In the genomic region with DNA sequence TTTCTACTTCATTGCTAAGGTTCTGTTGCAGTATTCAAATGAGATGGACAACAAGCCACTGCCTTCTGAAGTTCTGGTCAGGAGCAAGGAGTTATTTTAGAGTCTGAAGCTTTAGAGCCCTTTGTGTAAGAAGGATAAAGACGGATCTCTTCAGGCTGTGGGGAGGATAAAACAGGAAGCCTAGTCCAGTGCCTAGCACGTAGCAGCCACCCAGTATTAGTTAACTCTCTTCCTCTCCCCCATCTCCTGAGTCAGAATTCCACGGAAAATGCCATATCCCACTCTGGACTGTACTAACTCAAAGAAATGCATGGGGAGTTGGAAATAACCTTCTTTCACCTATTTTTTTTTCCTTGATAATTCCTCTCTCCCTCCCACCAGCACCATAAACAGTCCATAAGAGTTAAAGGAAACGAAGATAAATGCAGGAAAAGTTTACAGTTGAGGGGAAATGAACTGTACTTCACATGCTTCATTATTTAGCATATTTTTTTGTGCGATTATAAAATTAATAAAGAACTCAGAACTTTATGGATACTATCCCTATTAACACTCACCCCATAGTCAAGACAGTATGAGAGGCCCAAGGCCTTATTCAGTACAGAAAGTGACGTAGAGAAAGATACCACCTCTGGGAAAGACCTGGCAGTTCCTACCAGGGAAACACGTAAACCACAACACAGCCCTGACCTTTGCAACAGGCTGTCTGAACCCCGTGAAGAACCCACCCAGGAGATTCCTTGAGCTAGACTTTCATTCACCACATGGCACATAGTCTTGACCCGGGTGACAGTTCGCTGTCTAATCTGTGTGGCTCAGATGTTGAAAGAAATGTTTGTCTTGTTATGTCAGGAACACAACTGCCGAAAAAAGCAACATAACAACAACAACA, we compare ENCODE assay signal across 15 cellular contexts. TPM values are rescaled to one million over a fixed set of nuclear protein-coding genes. Genes with fewer than 3 reads are reported as not detected.
DNase-seq lines count a peak whose midpoint lies in the region; ATAC-seq and TF ChIP-seq lines count a peak whose summit lies in the region.
"Had no signal": no experiment of that assay in that cellular context is flagged by ENCODE, and none has a peak within 500 bp of the region (broad histone marks: within the 10 kb centered on the region; RNA-seq: fewer than 3 reads in every experiment).

No MANE protein-coding gene starts in this region.

- H3K18ac ChIP-seq in H9 (ENCODE audit: insufficient read length, low read depth, low read length) = no peak overlapping the region

- no peaks in the 10 kb centered on the region for H3K23me2 ChIP-seq in H9 (ENCODE audit: insufficient read length, low read depth, low read length, poor library complexity, severe bottlenecking)

- H2AFZ ChIP-seq in H9 (ENCODE audit: low read length) = no peak overlapping the region

- H3K36me3 Mint-ChIP-seq in H9 (ENCODE audit: insufficient read depth in 1 of 3, low read depth in 3 of 3) (peaks cover 0 to 7% (median 0%) of the 10 kb centered on the region in 3 experiments; a peak in 2 of 7 replicates), neural crest cell (ENCODE audit: low read depth) (no peaks in the 10 kb centered on the region)
- no peaks in the 10 kb centered on the region for H3K36me3 Mint-ChIP-seq in activated T-cell treated with anti-CD3 and anti-CD28 coated beads, Interleukin-2, amount 50 U/mL, for 24 hours (ENCODE audit: low read depth)
- H3K36me3 Mint-ChIP-seq in effector memory CD8-positive, alpha-beta T cell (ENCODE audit: insufficient read depth) = no peaks in the 10 kb centered on the region
- H3K36me3 Mint-ChIP-seq: activated CD4-positive, alpha-beta memory T cell treated with anti-CD3 and anti-CD28 coated beads for 36 hours had no signal

- no peak overlapping the region for H2BK120ac ChIP-seq in H9 (ENCODE audit: low read depth, low read length, poor library complexity, severe bottlenecking)

- no peaks in the 10 kb centered on the region for H3K27me3 ChIP-seq in H9 (ENCODE audit: insufficient read depth, low read length)

- DNase-seq in H9 (no peak), NOMO-1 treated with DMSO at 0.1 percent for 48 hours (lab: John Stamatoyannopoulos, UW; ENCODE audit: unreplicated experiment) (peak; percentile 55), erythroblast (lab: John Stamatoyannopoulos, UW) (peak; percentile 77 to 87), neural crest cell (ENCODE audit: low read depth, low spot score) (no peak), NCI-H2196 (lab: John Stamatoyannopoulos, UW; ENCODE audit: unreplicated experiment) (no peak), cerebellum (ENCODE audit: low spot score) (no peak)
- DNase-seq in activated T-cell treated with anti-CD3 and anti-CD28 coated beads, Interleukin-2, amount 50 U/mL, for 24 hours = no peak
- no peak for DNase-seq in effector memory CD8-positive, alpha-beta T cell
- DNase-seq: activated CD4-positive, alpha-beta memory T cell treated with anti-CD3 and anti-CD28 coated beads for 36 hours; amniotic stem cell; Caco-2; NCI-H2081 treated with DMSO at 0.1 percent for 48 hours; SIG-M5; sigmoid colon had no signal

- H3K27ac Mint-ChIP-seq in H9 = peak overlapping the region; percentile 52 to 78 (median 70)
- peak overlapping the region; percentile 37 for H3K27ac Mint-ChIP-seq in neural crest cell (ENCODE audit: unreplicated experiment)
- H3K27ac Mint-ChIP-seq in activated T-cell treated with anti-CD3 and anti-CD28 coated beads, Interleukin-2, amount 50 U/mL, for 24 hours = no peak overlapping the region
- H3K27ac Mint-ChIP-seq in effector memory CD8-positive, alpha-beta T cell = no peak overlapping the region
- H3K27ac Mint-ChIP-seq: activated CD4-positive, alpha-beta memory T cell treated with anti-CD3 and anti-CD28 coated beads for 36 hours had no signal

- no peaks in the 10 kb centered on the region for H4K20me1 ChIP-seq in H9 (ENCODE audit: control insufficient read depth, insufficient read depth, insufficient read length)

- TF ChIP-seq POLR2A in erythroblast (IDR thresholded peaks at IDR 0.05; ENCODE audit: low read length) = peak; percentile 28

- peaks cover 40% of the 10 kb centered on the region for H3K79me2 ChIP-seq in H9 (ENCODE audit: insufficient read depth, low read length)

- H3K27me3 Mint-ChIP-seq in H9 (ENCODE audit: low read depth) (no peaks in the 10 kb centered on the region), neural crest cell (ENCODE audit: low read depth) (no peaks in the 10 kb centered on the region)
- H3K27me3 Mint-ChIP-seq in activated T-cell treated with anti-CD3 and anti-CD28 coated beads, Interleukin-2, amount 50 U/mL, for 24 hours = peaks cover 26% of the 10 kb centered on the region
- peaks cover 49 to 50% of the 10 kb centered on the region in 2 donors for H3K27me3 Mint-ChIP-seq in effector memory CD8-positive, alpha-beta T cell

- no CpG with 5 or more reads among the region's 11 CpGs for WGBS in H9 (ENCODE audit: extremely low coverage, insufficient read length, low lambda C conversion rate)

- H2BK20ac ChIP-seq in H9 (ENCODE audit: low read depth, low read length, poor library complexity, severe bottlenecking) = no peak overlapping the region

- H3K14ac ChIP-seq in H9 (ENCODE audit: insufficient read depth, low read length) = no peak overlapping the region

- no peak overlapping the region for H4K91ac ChIP-seq in H9 (ENCODE audit: insufficient read length, low read depth, low read length)

- no peak overlapping the region for H4K5ac ChIP-seq in H9 (ENCODE audit: insufficient read length, low read depth, low read length)

- H2BK5ac ChIP-seq in H9 (ENCODE audit: insufficient read length, low read length) = no peak overlapping the region

- no peak overlapping the region for H2BK15ac ChIP-seq in H9 (ENCODE audit: low read depth, low read length)

- H3K4me1 ChIP-seq in H9 (ENCODE audit: insufficient read depth, low read length) = peaks cover 35% of the 10 kb centered on the region
- H3K4me1 ChIP-seq: sigmoid colon had no signal

- H3K4me1 Mint-ChIP-seq in H9 (peaks cover 77 to 79% of the 10 kb centered on the region in 2 experiments), neural crest cell (peaks cover 66% of the 10 kb centered on the region)
- no peaks in the 10 kb centered on the region for H3K4me1 Mint-ChIP-seq in activated T-cell treated with anti-CD3 and anti-CD28 coated beads, Interleukin-2, amount 50 U/mL, for 24 hours (ENCODE audit: low read depth)
- H3K4me1 Mint-ChIP-seq in effector memory CD8-positive, alpha-beta T cell (ENCODE audit: low read depth in 2 of 2) = no peaks in the 10 kb centered on the region

- H3K9me3 Mint-ChIP-seq in H9 (no peaks in the 10 kb centered on the region), neural crest cell (no peaks in the 10 kb centered on the region)
- H3K9me3 Mint-ChIP-seq in activated T-cell treated with anti-CD3 and anti-CD28 coated beads, Interleukin-2, amount 50 U/mL, for 24 hours = no peaks in the 10 kb centered on the region
- H3K9me3 Mint-ChIP-seq in effector memory CD8-positive, alpha-beta T cell = no peaks in the 10 kb centered on the region
- H3K9me3 Mint-ChIP-seq: activated CD4-positive, alpha-beta memory T cell treated with anti-CD3 and anti-CD28 coated beads for 36 hours had no signal

- H4K8ac ChIP-seq in H9 (replicated peaks; ENCODE audit: insufficient read length, low read depth, low read length) = no peak overlapping the region

- H3T11ph ChIP-seq in H9 (ENCODE audit: low read length) = no peak overlapping the region

- no peak overlapping the region for H3K23ac ChIP-seq in H9 (ENCODE audit: insufficient read length, low read depth, low read length)

- ATAC-seq in effector memory CD8-positive, alpha-beta T cell (replicated peaks) = no peak

- H3K9ac ChIP-seq in H9 (ENCODE audit: extremely low read depth, insufficient read length, low read length) = no peak overlapping the region

- no peak overlapping the region for H2BK12ac ChIP-seq in H9 (ENCODE audit: insufficient read length, low read depth, low read length)

- no peak overlapping the region for H2AK5ac ChIP-seq in H9 (ENCODE audit: insufficient read length, low read length)

- H3K9me3 ChIP-seq in H9 (ENCODE audit: control insufficient read depth, low read depth, low read length) = no peaks in the 10 kb centered on the region
- H3K9me3 ChIP-seq: Caco-2, HAP-1, sigmoid colon had no signal

- no peak overlapping the region for H3K56ac ChIP-seq in H9 (ENCODE audit: insufficient read length, low read depth, low read length)

- H3K27ac ChIP-seq in H9 (ENCODE audit: insufficient read length, low read depth, low read length) = no peak overlapping the region
- H3K27ac ChIP-seq: sigmoid colon had no signal

- no peak overlapping the region for H3K4ac ChIP-seq in H9 (ENCODE audit: low read depth, low read length)

- H3K4me2 ChIP-seq in H9 (ENCODE audit: insufficient read depth, insufficient read length, low read length) = no peak overlapping the region

- TF ChIP-seq CTCF in H9 (conservative IDR thresholded peaks at IDR 0.05) (no peak), neural crest cell (conservative IDR thresholded peaks at IDR 0.05) (no peak)

- peaks cover 4% of the 10 kb centered on the region for H3K79me1 ChIP-seq in H9 (ENCODE audit: insufficient read depth, low read depth, low read length, poor library complexity, severe bottlenecking)

- H3K4me3 Mint-ChIP-seq in H9 = peak overlapping the region in 1 of 2 experiments; percentile 53; a peak in 3 of 5 replicates
- peak overlapping the region; percentile 20 for H3K4me3 Mint-ChIP-seq in neural crest cell
- no peak overlapping the region for H3K4me3 Mint-ChIP-seq in activated T-cell treated with anti-CD3 and anti-CD28 coated beads, Interleukin-2, amount 50 U/mL, for 24 hours
- no peak overlapping the region for H3K4me3 Mint-ChIP-seq in effector memory CD8-positive, alpha-beta T cell
- H3K4me3 Mint-ChIP-seq: activated CD4-positive, alpha-beta memory T cell treated with anti-CD3 and anti-CD28 coated beads for 36 hours had no signal

RNA-seq across cellular contexts. Expression of gene IGF2BP2, which starts 9.2 kb away (rescaled TPM):
- total RNA-seq in H9 (2021) (122 and 130 TPM in 2 replicates), neural crest cell (141 and 144 TPM in 2 replicates), cerebellum (42.4 TPM)

Comparison
In these comparisons a context has a peak if more than half of its experiments do, and no peak if none do; other contexts are left out.
1. DNase-seq: peak in NOMO-1 treated with DMSO at 0.1 percent for 48 hours (single experiment) and erythroblast (2 of 2); none in H9 (single experiment), neural crest cell (single experiment), NCI-H2196 (single experiment), activated T-cell treated with anti-CD3 and anti-CD28 coated beads, Interleukin-2, amount 50 U/mL, for 24 hours (single experiment), cerebellum (single experiment) and effector memory CD8-positive, alpha-beta T cell (0 of 3).
2. H3K27ac Mint-ChIP-seq: peak in H9 (3 of 3) and neural crest cell (single experiment); none in activated T-cell treated with anti-CD3 and anti-CD28 coated beads, Interleukin-2, amount 50 U/mL, for 24 hours (single experiment) and effector memory CD8-positive, alpha-beta T cell (0 of 2).